In the genomic region with DNA sequence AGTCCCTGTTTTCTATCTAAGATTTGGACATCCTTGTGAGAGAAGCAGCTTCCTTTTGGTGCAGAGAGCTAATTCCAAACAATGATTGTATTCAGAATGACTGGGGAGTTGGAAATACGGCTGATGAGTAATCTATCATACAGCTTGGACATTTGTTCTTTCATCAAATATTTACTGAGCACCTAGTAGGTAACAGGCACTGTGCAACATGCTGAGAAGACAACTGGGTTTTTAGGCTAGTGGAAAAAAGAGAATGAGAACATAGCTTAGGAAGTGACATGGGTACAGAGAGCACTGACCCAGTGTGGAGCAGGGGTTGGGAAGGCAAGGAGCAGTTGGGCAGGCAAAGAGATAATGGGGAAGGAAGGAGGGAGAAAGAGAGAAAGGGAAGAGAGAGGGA, we compare ENCODE assay signal across 32 cellular contexts.
"Had no signal": no experiment of that assay in that cellular context is flagged by ENCODE, and none has a peak within 500 bp of the region (broad histone marks: within the 10 kb centered on the region; RNA-seq: fewer than 3 reads in every experiment).

No MANE protein-coding gene starts in this region.

- H3K27ac Mint-ChIP-seq: activated B cell treated with CpG ODN at 0.5 μM for 24 hours; activated CD8-positive, alpha-beta memory T cell treated with anti-CD3 and anti-CD28 coated beads, Interleukin-2, amount 10 ng/mL, durations not matched to agents 7 days and 5 days; activated CD8-positive, alpha-beta T cell treated with anti-CD3 and anti-CD28 coated beads for 36 hours; activated naive CD4-positive, alpha-beta T cell treated with anti-CD3 and anti-CD28 coated beads, Interleukin-2, amount 50 U/mL, for 72 hours; activated T-cell treated with anti-CD3 and anti-CD28 coated beads, Interleukin-2, amount 50 U/mL, for 72 hours; naive thymus-derived CD8-positive, alpha-beta T cell; stimulated activated memory B cell treated with anti-CD40 and anti-IgM and Interleukin-4, amounts not matched to agents 10 μg/mL and 1 μg/mL and 100 μg/mL, for 72 hours; type B pancreatic cell had no signal

- H3K27me3 Mint-ChIP-seq: activated CD8-positive, alpha-beta memory T cell treated with anti-CD3 and anti-CD28 coated beads, Interleukin-2, amount 10 ng/mL, durations not matched to agents 7 days and 5 days; activated CD8-positive, alpha-beta T cell treated with anti-CD3 and anti-CD28 coated beads for 36 hours; effector memory CD8-positive, alpha-beta T cell; stimulated activated naive CD8-positive, alpha-beta T cell treated with anti-CD3 and anti-CD28 coated beads, Interleukin-15, amount 100 ng/mL, for 72 hours had no signal

- H3K27me3 ChIP-seq: adrenal gland, body of pancreas, cardiac muscle cell, pancreas, right atrium auricular region, vagina had no signal

- H3K4me3 Mint-ChIP-seq: activated B cell treated with CpG ODN at 0.5 μM for 24 hours; activated CD8-positive, alpha-beta memory T cell treated with anti-CD3 and anti-CD28 coated beads, Interleukin-2, amount 10 ng/mL, durations not matched to agents 7 days and 5 days; activated CD8-positive, alpha-beta T cell treated with anti-CD3 and anti-CD28 coated beads for 36 hours; activated T-cell treated with anti-CD3 and anti-CD28 coated beads, Interleukin-2, amount 50 U/mL, for 72 hours; effector memory CD8-positive, alpha-beta T cell; naive thymus-derived CD8-positive, alpha-beta T cell; neural crest cell; stimulated activated memory B cell treated with anti-CD40 and anti-IgM and Interleukin-4, amounts not matched to agents 10 μg/mL and 1 μg/mL and 100 μg/mL, for 72 hours; stimulated activated naive CD8-positive, alpha-beta T cell treated with anti-CD3 and anti-CD28 coated beads, Interleukin-15, amount 100 ng/mL, for 72 hours; type B pancreatic cell had no signal

- H3K9me3 Mint-ChIP-seq: activated B cell treated with CpG ODN at 0.5 μM for 24 hours; activated CD8-positive, alpha-beta T cell treated with anti-CD3 and anti-CD28 coated beads for 36 hours; activated naive CD4-positive, alpha-beta T cell treated with anti-CD3 and anti-CD28 coated beads, Interleukin-2, amount 50 U/mL, for 72 hours; activated T-cell treated with anti-CD3 and anti-CD28 coated beads, Interleukin-2, amount 50 U/mL, for 72 hours; naive thymus-derived CD8-positive, alpha-beta T cell; stimulated activated memory B cell treated with anti-CD40 and anti-IgM and Interleukin-4, amounts not matched to agents 10 μg/mL and 1 μg/mL and 100 μg/mL, for 72 hours; stimulated activated naive CD8-positive, alpha-beta T cell treated with anti-CD3 and anti-CD28 coated beads, Interleukin-15, amount 100 ng/mL, for 72 hours; type B pancreatic cell had no signal

- DNase-seq: activated B cell treated with CpG ODN at 0.5 μM for 24 hours; activated CD4-positive, alpha-beta T cell treated with anti-CD3 and anti-CD28 coated beads, Interleukin-2, amount 50 U/mL, for 1 hour; activated CD8-positive, alpha-beta memory T cell treated with anti-CD3 and anti-CD28 coated beads, Interleukin-2, amount 10 ng/mL, durations not matched to agents 7 days and 5 days; activated CD8-positive, alpha-beta T cell treated with anti-CD3 and anti-CD28 coated beads for 36 hours; activated naive CD4-positive, alpha-beta T cell; activated T-cell treated with anti-CD3 and anti-CD28 coated beads, Interleukin-2, amount 50 U/mL, for 72 hours; adrenal gland; aorta; body of pancreas; effector memory CD8-positive, alpha-beta T cell; erythroblast; head of caudate nucleus; hippocampal formation; mesenchymal stem cell; naive thymus-derived CD8-positive, alpha-beta T cell; nucleus accumbens; pancreas; psoas muscle; stimulated activated CD4-positive, alpha-beta T cell treated with anti-CD3 and anti-CD28 coated beads, Interleukin-1b, Interleukin-23, amount 100 ng/mL, for 48 hours; stimulated activated CD4-positive, alpha-beta T cell treated with anti-CD3 and anti-CD28 coated beads, Interleukin-4, amount 100 ng/mL, for 4 hours; stimulated activated CD8-positive, alpha-beta memory T cell treated with anti-CD3 and anti-CD28 coated beads, Interleukin-4, amount 100 ng/mL, for 48 hours; stimulated activated naive CD8-positive, alpha-beta T cell treated with anti-CD3 and anti-CD28 coated beads, Interleukin-15, amount 100 ng/mL, for 72 hours; substantia nigra had no signal

- H3K36me3 ChIP-seq: adrenal gland, cardiac muscle cell, pancreas, right atrium auricular region, vagina had no signal

- H3K27ac ChIP-seq: adrenal gland, body of pancreas, cardiac muscle cell, coronary artery, pancreas, psoas muscle, right atrium auricular region, vagina had no signal

- H3K4me3 ChIP-seq: adrenal gland, body of pancreas, cardiac muscle cell, coronary artery, pancreas, psoas muscle, right atrium auricular region, smooth muscle cell, vagina had no signal

- ATAC-seq: activated CD8-positive, alpha-beta memory T cell treated with anti-CD3 and anti-CD28 coated beads, Interleukin-2, amount 10 ng/mL, durations not matched to agents 7 days and 5 days; activated CD8-positive, alpha-beta T cell treated with anti-CD3 and anti-CD28 coated beads for 36 hours; activated naive CD4-positive, alpha-beta T cell treated with anti-CD3 and anti-CD28 coated beads, Interleukin-2, amount 50 U/mL, for 72 hours; activated T-cell treated with anti-CD3 and anti-CD28 coated beads, Interleukin-2, amount 50 U/mL, for 72 hours; body of pancreas; effector memory CD8-positive, alpha-beta T cell; naive thymus-derived CD8-positive, alpha-beta T cell; psoas muscle; stimulated activated memory B cell treated with anti-CD40 and anti-IgM and Interleukin-4, amounts not matched to agents 10 μg/mL and 1 μg/mL and 100 μg/mL, for 72 hours; stimulated activated naive CD8-positive, alpha-beta T cell treated with anti-CD3 and anti-CD28 coated beads, Interleukin-15, amount 100 ng/mL, for 72 hours had no signal

- H3K4me1 ChIP-seq: adrenal gland, body of pancreas, psoas muscle, vagina had no signal

- H3K4me2 ChIP-seq: smooth muscle cell had no signal

- H3K9me3 ChIP-seq: adrenal gland, body of pancreas, pancreas, psoas muscle, right atrium auricular region, vagina had no signal

- H3K4me1 Mint-ChIP-seq: activated B cell treated with CpG ODN at 0.5 μM for 24 hours; neural crest cell; stimulated activated memory B cell treated with anti-CD40 and anti-IgM and Interleukin-4, amounts not matched to agents 10 μg/mL and 1 μg/mL and 100 μg/mL, for 72 hours had no signal

- H3K36me3 Mint-ChIP-seq: activated CD8-positive, alpha-beta memory T cell treated with anti-CD3 and anti-CD28 coated beads, Interleukin-2, amount 10 ng/mL, durations not matched to agents 7 days and 5 days; activated naive CD4-positive, alpha-beta T cell treated with anti-CD3 and anti-CD28 coated beads, Interleukin-2, amount 50 U/mL, for 72 hours; naive thymus-derived CD8-positive, alpha-beta T cell; stimulated activated memory B cell treated with anti-CD40 and anti-IgM and Interleukin-4, amounts not matched to agents 10 μg/mL and 1 μg/mL and 100 μg/mL, for 72 hours; type B pancreatic cell had no signal
